11 cellular contexts compared by ENCODE assay signal in genomic region chr10:103896225-103896624, GRCh38. TPM values are rescaled to one million over a fixed set of nuclear protein-coding genes. Genes with fewer than 3 reads are reported as not detected.
DNase-seq lines count a peak whose midpoint lies in the region; ATAC-seq and TF ChIP-seq lines count a peak whose summit lies in the region.
"Had no signal": no experiment of that assay in that cellular context is flagged by ENCODE, and none has a peak within 500 bp of the region (broad histone marks: within the 10 kb centered on the region; RNA-seq: fewer than 3 reads in every experiment).

No MANE protein-coding gene starts in this region.

- peaks cover 74% of the 10 kb centered on the region for H3K36me3 Mint-ChIP-seq in activated naive CD4-positive, alpha-beta T cell treated with anti-CD3 and anti-CD28 coated beads, Interleukin-2, amount 10 ng/mL, durations not matched to agents 7 days and 5 days
- peaks cover 29% of the 10 kb centered on the region for H3K36me3 Mint-ChIP-seq in memory B cell

- peaks cover 41% of the 10 kb centered on the region for H3K4me1 ChIP-seq in upper lobe of right lung

- H3K4me3 Mint-ChIP-seq in activated naive CD4-positive, alpha-beta T cell treated with anti-CD3 and anti-CD28 coated beads, Interleukin-2, amount 10 ng/mL, durations not matched to agents 7 days and 5 days, result no peak overlapping the region
- H3K4me3 Mint-ChIP-seq in memory B cell, result no peak overlapping the region
- H3K4me3 Mint-ChIP-seq: mesothelial cell of epicardium had no signal

- H3K27me3 Mint-ChIP-seq in activated naive CD4-positive, alpha-beta T cell treated with anti-CD3 and anti-CD28 coated beads, Interleukin-2, amount 10 ng/mL, durations not matched to agents 7 days and 5 days, result no peaks in the 10 kb centered on the region
- no peaks in the 10 kb centered on the region for H3K27me3 Mint-ChIP-seq in memory B cell

- no peaks in the 10 kb centered on the region for H3K9me3 ChIP-seq in upper lobe of right lung
- H3K9me3 ChIP-seq: BE2C had no signal

- no peak overlapping the region for H3K4me3 ChIP-seq in astrocyte of the spinal cord (ENCODE audit: low read depth, low read length)
- no peak overlapping the region for H3K4me3 ChIP-seq in upper lobe of right lung

- in situ Hi-C loops in astrocyte of the spinal cord (cut with HindIII; ENCODE audit: low sequenced_read_pairs), result no loop called here

- peaks cover 49% of the 10 kb centered on the region for H3K4me1 Mint-ChIP-seq in activated naive CD4-positive, alpha-beta T cell treated with anti-CD3 and anti-CD28 coated beads, Interleukin-2, amount 10 ng/mL, durations not matched to agents 7 days and 5 days
- H3K4me1 Mint-ChIP-seq in memory B cell, result no peaks in the 10 kb centered on the region

- CTCF ChIA-PET in activated naive CD4-positive, alpha-beta T cell treated with anti-CD3 and anti-CD28 coated beads, Interleukin-2, amount 10 ng/mL, durations not matched to agents 7 days and 5 days (lab: Charles Lee), result no interaction called here

- TF ChIP-seq CTCF in astrocyte of the spinal cord (IDR thresholded peaks at IDR 0.05; ENCODE audit: low read depth, low read length) (no peak), upper lobe of right lung (IDR thresholded peaks at IDR 0.05) (no peak)

- intact Hi-C loops in upper lobe of right lung (cut with DNase I), result loop anchor here (10.0 kb wide), 1 partner anchor 69 kb away; the partner anchor contains the start of gene SLK

- DNase-seq in activated naive CD4-positive, alpha-beta T cell treated with anti-CD3 and anti-CD28 coated beads, Interleukin-2, amount 10 ng/mL, durations not matched to agents 7 days and 5 days, result no peak
- DNase-seq in activated naive CD4-positive, alpha-beta T cell treated with anti-CD3 and anti-CD28 coated beads, Interleukin-2, amount 50 U/mL, for 16 hours, result no peak
- DNase-seq in astrocyte of the spinal cord (ENCODE audit: low read depth, low spot score) (peak; percentile 50), memory B cell (ENCODE audit: low spot score in 2 of 2) (no peak), upper lobe of right lung (no peak), AG08396 (ENCODE audit: low spot score) (no peak)
- DNase-seq: activated CD4-positive, alpha-beta T cell treated with anti-CD3 and anti-CD28 coated beads, Interleukin-2, amount 50 U/mL, for 48 hours; BE2C had no signal

- peaks cover 64% of the 10 kb centered on the region for H3K36me3 ChIP-seq in upper lobe of right lung

- no peaks in the 10 kb centered on the region for H3K27me3 ChIP-seq in upper lobe of right lung
- H3K27me3 ChIP-seq: BE2C had no signal

- peak overlapping the region; percentile 82 for H3K27ac ChIP-seq in upper lobe of right lung

- no peaks in the 10 kb centered on the region for H3K9me3 Mint-ChIP-seq in activated naive CD4-positive, alpha-beta T cell treated with anti-CD3 and anti-CD28 coated beads, Interleukin-2, amount 10 ng/mL, durations not matched to agents 7 days and 5 days
- no peaks in the 10 kb centered on the region for H3K9me3 Mint-ChIP-seq in memory B cell
- H3K9me3 Mint-ChIP-seq: mesothelial cell of epicardium had no signal

- peak overlapping the region; percentile 84 for H3K27ac Mint-ChIP-seq in activated naive CD4-positive, alpha-beta T cell treated with anti-CD3 and anti-CD28 coated beads, Interleukin-2, amount 10 ng/mL, durations not matched to agents 7 days and 5 days
- peak overlapping the region; percentile 53 for H3K27ac Mint-ChIP-seq in memory B cell
- H3K27ac Mint-ChIP-seq: mesothelial cell of epicardium had no signal

- no peak for ATAC-seq in memory B cell (ENCODE audit: low read depth)
- ATAC-seq in upper lobe of right lung, result no peak
- ATAC-seq in GM18519 (IDR thresholded peaks at IDR 0.05; ENCODE audit: low FRiP score, unreplicated experiment), result no peak
- ATAC-seq in GM19328 (IDR thresholded peaks at IDR 0.05; ENCODE audit: unreplicated experiment), result no peak

RNA-seq across cellular contexts. Expression of gene STN1, which starts 21.8 kb away (rescaled TPM):
- total RNA-seq in upper lobe of right lung, result 42.3 TPM

RNA-seq across cellular contexts. Expression of gene SH3PXD2A, which starts 40.8 kb away (rescaled TPM):
- total RNA-seq in upper lobe of right lung, result 35.2 TPM
